In genomic region chr14:75985618-75986438, GRCh38 we compare ENCODE assay signal across 8 cellular contexts. TPM values are rescaled to one million over a fixed set of nuclear protein-coding genes. Genes with fewer than 3 reads are reported as not detected.
DNase-seq lines count a peak whose midpoint lies in the region; ATAC-seq, FAIRE-seq and TF ChIP-seq lines count a peak whose summit lies in the region.

Gene IFT43, plus strand, starts transcription at chr14:75985763. Its CDS starts 24 bp downstream, at chr14:75985787.

- H3K79me2 ChIP-seq in OCI-LY3 (ENCODE audit: low read length), result no peaks in the 10 kb centered on the region
- H3K79me2 ChIP-seq in endothelial cell of umbilical vein (ENCODE audit: control insufficient read depth, insufficient read depth, low read length), result no peaks in the 10 kb centered on the region

- no peaks in the 10 kb centered on the region for H3K36me3 ChIP-seq in CD4-positive, alpha-beta memory T cell (ENCODE audit: insufficient read depth, low read length)
- H3K36me3 ChIP-seq in OCI-LY3 (replicated peaks; ENCODE audit: low read depth, low read length) (no peaks in the 10 kb centered on the region), endothelial cell of umbilical vein (ENCODE audit: control insufficient read depth in 2 of 2, extremely low read depth in 1 of 2, insufficient read depth in 2 of 2, low read length in 2 of 2) (no peaks in the 10 kb centered on the region)

- H3K4me1 ChIP-seq in CD4-positive, alpha-beta memory T cell (ENCODE audit: insufficient read depth, low read length), result peaks cover 24% of the 10 kb centered on the region
- H3K4me1 ChIP-seq in OCI-LY3 (ENCODE audit: low read length) (peaks cover 17% of the 10 kb centered on the region; the same call in 1 of the 2 replicates), endothelial cell of umbilical vein (ENCODE audit: control insufficient read depth, extremely low read depth, insufficient read depth, low read length) (peaks cover 52% of the 10 kb centered on the region)

- H3K4me1 Mint-ChIP-seq in CD4-positive, alpha-beta memory T cell, result peaks cover 15 to 40% (median 27%) of the 10 kb centered on the region in 4 donors

- TF ChIP-seq CTCF in OCI-LY3 (IDR thresholded peaks at IDR 0.05; ENCODE audit: low read depth, low read length) (no peak), endothelial cell of umbilical vein (IDR thresholded peaks at IDR 0.05; ENCODE audit: extremely low read depth in 1 of 2, insufficient read depth in 1 of 2, low read depth in 1 of 2, low read length in 2 of 2) (no peak)

- no peaks in the 10 kb centered on the region for H3K27me3 Mint-ChIP-seq in CD4-positive, alpha-beta memory T cell

- TSS peak; percentile 75 for BruUV-seq in endothelial cell of umbilical vein (replicated peaks; lab: Mats Ljungman, UMichigan)

- H3K9me1 ChIP-seq in endothelial cell of umbilical vein (replicated peaks; ENCODE audit: control insufficient read depth, extremely low read depth, insufficient read depth, low read length), result no peaks in the 10 kb centered on the region

- peak within 1 kb of the TSS; percentile 78 to 97 (median 95) for H3K27ac Mint-ChIP-seq in CD4-positive, alpha-beta memory T cell

- H4K20me1 ChIP-seq in OCI-LY3 (ENCODE audit: insufficient read depth, low read length) (no peaks in the 10 kb centered on the region), endothelial cell of umbilical vein (replicated peaks; ENCODE audit: control insufficient read depth, extremely low read depth, insufficient read depth, low read length) (no peaks in the 10 kb centered on the region)

- dilution Hi-C loops in endothelial cell of umbilical vein (cut with MboI; ENCODE audit: extremely low pct_ligation_motif_present, low sequenced_read_pairs), result loop anchor here (25.0 kb wide), 1 partner anchor 274 kb away; no protein-coding TSS in a partner anchor

- H2AFZ ChIP-seq in OCI-LY3 (ENCODE audit: low read depth, low read length) (peak within 1 kb of the TSS; percentile 79), endothelial cell of umbilical vein (ENCODE audit: low read depth, low read length) (peak within 1 kb of the TSS; percentile 67)

- intact Hi-C loops in CD4-positive, alpha-beta memory T cell (cut with micrococcal nuclease), result loop anchor here (1.0 to 10.0 kb wide), 4 partner anchors 165 to 1109 kb away; partner anchors contain the start of genes CIPC, ERG28, GPATCH2L and TTLL5
- intact Hi-C loops in endothelial cell of umbilical vein (cut with micrococcal nuclease), result loop anchor here (2.0 to 5.0 kb wide), 3 partner anchors 115 to 366 kb away; partner anchors contain the start of gene GPATCH2L

- POLR2A ChIA-PET in CD4-positive, alpha-beta memory T cell (lab: Charles Lee; ENCODE audit: partially characterized antibody), result interaction anchor here (1.0 kb wide), 1 partner anchor 277 kb away, joined by 5 read pairs; no protein-coding TSS in a partner anchor
- POLR2A ChIA-PET in endothelial cell of umbilical vein (lab: Charles Lee), result interaction anchor here (0.6 to 0.7 kb wide), 2 partner anchors 65 to 101 kb away, joined by 3 to 4 read pairs; no protein-coding TSS in a partner anchor

- H3K4me2 ChIP-seq in OCI-LY3 (ENCODE audit: low read length) (peak within 1 kb of the TSS; percentile 91), endothelial cell of umbilical vein (ENCODE audit: insufficient read depth, low read length) (peak within 1 kb of the TSS; percentile 75)

- ATAC-seq in GM19467 (IDR thresholded peaks at IDR 0.05; ENCODE audit: unreplicated experiment), result peak; percentile 68

- peak; percentile 89 to 96 (median 90) for DNase-seq in CD4-positive, alpha-beta memory T cell
- DNase-seq in HT-29 (ENCODE audit: low spot score) (peak; percentile 71), activated T-cell treated with anti-CD3 and anti-CD28 coated beads for 1 hour (ENCODE audit: low read depth) (peak; percentile 87), endothelial cell of umbilical vein (ENCODE audit: low read depth, low spot score) (peak; percentile 83), middle frontal gyrus (ENCODE audit: extremely low spot score, low spot score) (peak; percentile 81)
- DNase-seq in stimulated activated CD8-positive, alpha-beta memory T cell treated with anti-CD3 and anti-CD28 coated beads, Interleukin-2, amount 100 ng/mL, for 1 hour (ENCODE audit: low read depth in 2 of 2), result peak; percentile 86

- H3K9me3 ChIP-seq in CD4-positive, alpha-beta memory T cell (ENCODE audit: control insufficient read depth in 1 of 2, low read length in 2 of 2), result no peaks in the 10 kb centered on the region
- H3K9me3 ChIP-seq in OCI-LY3 (ENCODE audit: insufficient read depth, low read length) (no peaks in the 10 kb centered on the region), endothelial cell of umbilical vein (replicated peaks; ENCODE audit: control insufficient read depth, insufficient read depth, low read length) (no peaks in the 10 kb centered on the region)

- no peaks in the 10 kb centered on the region for H3K27me3 ChIP-seq in CD4-positive, alpha-beta memory T cell (ENCODE audit: insufficient read depth, low read length)
- H3K27me3 ChIP-seq in OCI-LY3 (ENCODE audit: low read depth, low read length), result no peaks in the 10 kb centered on the region
- no peaks in the 10 kb centered on the region for H3K27me3 ChIP-seq in endothelial cell of umbilical vein (ENCODE audit: control insufficient read depth in 2 of 2, insufficient read depth in 2 of 2, low read length in 2 of 2)

- peak; percentile 81 for FAIRE-seq in endothelial cell of umbilical vein (lab: Jason Lieb, UNC)

- CTCF ChIA-PET in CD4-positive, alpha-beta memory T cell (lab: Charles Lee; ENCODE audit: partially characterized antibody), result interaction anchor here (0.7 to 10.7 kb wide), 10 partner anchors 9 to 409 kb away, joined by 3 to 181 read pairs (median 4); no protein-coding TSS in a partner anchor
- CTCF ChIA-PET in endothelial cell of umbilical vein (lab: Charles Lee), result interaction anchor here (1.1 to 1.7 kb wide), 6 partner anchors 79 to 277 kb away, joined by 3 to 22 read pairs (median 4); no protein-coding TSS in a partner anchor

- H3K9ac ChIP-seq in OCI-LY3 (ENCODE audit: low read length), result peak within 1 kb of the TSS; percentile 73
- H3K9ac ChIP-seq in endothelial cell of umbilical vein (replicated peaks; ENCODE audit: extremely low read depth, insufficient read depth, low read length), result peak within 1 kb of the TSS; percentile 90

- peaks cover 0 to 2% (median 0%) of the 10 kb centered on the region in 8 donors for H3K9me3 Mint-ChIP-seq in CD4-positive, alpha-beta memory T cell

- peak within 1 kb of the TSS; percentile 87 to 94 (median 90) for H3K4me3 Mint-ChIP-seq in CD4-positive, alpha-beta memory T cell

- H3K36me3 Mint-ChIP-seq in CD4-positive, alpha-beta memory T cell, result peaks cover 0 to 12% of the 10 kb centered on the region in 2 donors

- H3K4me3 ChIP-seq in CD4-positive, alpha-beta memory T cell (ENCODE audit: low read length in 2 of 2), result peak within 1 kb of the TSS; percentile 81 to 83
- H3K4me3 ChIP-seq in OCI-LY3 (ENCODE audit: low read length) (peak within 1 kb of the TSS; percentile 97), endothelial cell of umbilical vein (replicated peaks in 1 of 3; ENCODE audit: insufficient read depth in 1 of 3, low read depth in 1 of 3, low read length in 3 of 3) (peak within 1 kb of the TSS; percentile 55 to 80 (median 74))

- H3K27ac ChIP-seq in CD4-positive, alpha-beta memory T cell (ENCODE audit: low read depth, low read length), result peak within 1 kb of the TSS; percentile 76
- H3K27ac ChIP-seq in OCI-LY3 (ENCODE audit: low read length) (no peak within 1 kb of the TSS), endothelial cell of umbilical vein (ENCODE audit: insufficient read depth, low read depth, low read length) (peak within 1 kb of the TSS; percentile 92)

- no peak for TF ChIP-seq POLR2A in endothelial cell of umbilical vein (IDR thresholded peaks at IDR 0.05; ENCODE audit: low read depth, low read length)

TF ChIP-seq in endothelial cell of umbilical vein, 7 proteins besides CTCF, POLR2A, EP300 and RAD21:
- no peak for TF ChIP-seq MAX (IDR thresholded peaks at IDR 0.05; ENCODE audit: insufficient read depth, insufficient read length)
- TF ChIP-seq POLR2AphosphoS5 (IDR thresholded peaks at IDR 0.05; ENCODE audit: insufficient read depth, low read depth, low read length), result peak; percentile 46
- no peak for TF ChIP-seq MYC (IDR thresholded peaks at IDR 0.05; ENCODE audit: low read depth, low read length)
- TF ChIP-seq JUN (IDR thresholded peaks at IDR 0.05; ENCODE audit: borderline replicate concordance, insufficient read depth, insufficient read length, low read depth), result peak; percentile 5
- no peak for TF ChIP-seq EZH2 (IDR thresholded peaks at IDR 0.05; ENCODE audit: borderline replicate concordance, low read depth, low read length, severe bottlenecking)
- no peak for TF ChIP-seq FOS (IDR thresholded peaks at IDR 0.05; ENCODE audit: borderline replicate concordance, insufficient read depth, low read length)

RNA-seq across cellular contexts. Expression of gene IFT43, which starts in this region (rescaled TPM):
- 10 to 100 TPM; 11.6 to 13.4 TPM for total RNA-seq in CD4-positive, alpha-beta memory T cell
- 10 to 100 TPM; 10.5 to 30.7 TPM for polyA plus RNA-seq in CD4-positive, alpha-beta memory T cell
- total RNA-seq in HT-29 (2014; rRNA removed; shearing (Covaris generic)), result 24.7 and 25.0 TPM in 2 replicates
- 22.3 and 26.2 TPM in 2 replicates for total RNA-seq in endothelial cell of umbilical vein
- polyA plus RNA-seq in endothelial cell of umbilical vein, result 36.9 and 39.0 TPM in 2 replicates
- polyA plus RNA-seq in endothelial cell of umbilical vein (2011; cell fraction: cytosol; rRNA removed), result 47.3 and 48.8 TPM in 2 replicates
- 43.4 and 48.9 TPM in 2 replicates for polyA plus RNA-seq in endothelial cell of umbilical vein (2011; cell fraction: nucleus; rRNA removed)
- 29.3 and 33.4 TPM in 2 replicates for polyA plus RNA-seq in endothelial cell of umbilical vein (2012)
- 23.5 and 27.5 TPM in 2 replicates for polyA minus RNA-seq in endothelial cell of umbilical vein
- polyA minus RNA-seq in endothelial cell of umbilical vein (2011; cell fraction: cytosol; rRNA and poly(A)+ RNA removed), result 5.0 TPM
- polyA minus RNA-seq in endothelial cell of umbilical vein (2011; cell fraction: nucleus; rRNA and poly(A)+ RNA removed), result 34.2 and 36.6 TPM in 2 replicates
